In genomic region chr9:101399641-101399965, GRCh38 we compare ENCODE assay signal across 1 cellular context.
TF ChIP-seq lines count a peak whose summit lies in the region.

No MANE protein-coding gene starts in this region.

TF ChIP-seq in HCT116, 20 proteins besides CTCF, POLR2A, EP300 and RAD21 (continued from another document):
- TF ChIP-seq SP1 (IDR thresholded peaks at IDR 0.05; ENCODE audit: low read depth), result no peak
- no peak for TF ChIP-seq JUND (IDR thresholded peaks at IDR 0.05)
- TF ChIP-seq EZH2phosphoT487 (IDR thresholded peaks at IDR 0.05; ENCODE audit: borderline replicate concordance), result no peak
- TF ChIP-seq REST (IDR thresholded peaks at IDR 0.05; ENCODE audit: low read depth), result no peak
- no peak for TF ChIP-seq ZNF274 (IDR thresholded peaks at IDR 0.05; ENCODE audit: low read depth, low read length)
TF ChIP-seq in HCT116: peak in this region for 0.
